ENCODE assay signal across 23 cellular contexts in genomic region chr12:6390084-6390799, GRCh38. TPM values are rescaled to one million over a fixed set of nuclear protein-coding genes. Genes with fewer than 3 reads are reported as not detected.
A peak's percentile ranks its signal among the peaks of the same experiment; 100 is the strongest.
DNase-seq lines count a peak whose midpoint lies in the region; ATAC-seq and TF ChIP-seq lines count a peak whose summit lies in the region.
"Had no signal": no experiment of that assay in that cellular context is flagged by ENCODE, and none has a peak within 500 bp of the region (broad histone marks: within the 10 kb centered on the region; RNA-seq: fewer than 3 reads in every experiment).

No MANE protein-coding gene starts in this region.

- no peaks in the 10 kb centered on the region for H4K20me1 ChIP-seq in Karpas-422 (ENCODE audit: insufficient read depth, low read depth, low read length)

- H3K9me3 ChIP-seq in mucosa of rectum (ENCODE audit: control insufficient read depth in 2 of 2, low read length in 2 of 2) (no peaks in the 10 kb centered on the region), Karpas-422 (ENCODE audit: low read length) (no peaks in the 10 kb centered on the region)
- H3K9me3 ChIP-seq: body of pancreas had no signal

- H3K9ac ChIP-seq in mucosa of rectum (ENCODE audit: low read depth in 1 of 2, low read length in 2 of 2): peak overlapping the region in 1 of 2 donors; percentile 66
- H3K9ac ChIP-seq in Karpas-422 (ENCODE audit: low read length): no peak overlapping the region

- H3K4me1 ChIP-seq in mucosa of rectum (ENCODE audit: control insufficient read depth in 2 of 2, insufficient read depth in 2 of 2, low read length in 2 of 2) (peaks cover 39 to 51% of the 10 kb centered on the region in 2 donors), Karpas-422 (ENCODE audit: low read length) (no peaks in the 10 kb centered on the region)

- H3K27ac ChIP-seq in mucosa of rectum (ENCODE audit: low read depth in 2 of 2, low read length in 2 of 2): peak overlapping the region; percentile 93 to 95
- H3K27ac ChIP-seq in Karpas-422 (ENCODE audit: low read length): no peak overlapping the region
- H3K27ac ChIP-seq: foreskin keratinocyte had no signal

- DNase-seq in AG08396 (ENCODE audit: low spot score) (peak; percentile 12), Karpas-422 (no peak)
- no peak for DNase-seq in activated CD4-positive, alpha-beta T cell treated with anti-CD3 and anti-CD28 coated beads for 1 hour
- DNase-seq: ACHN; activated CD4-positive, alpha-beta T cell treated with anti-CD3 and anti-CD28 coated beads for 4 hours; body of pancreas; CD4-positive, CD25-positive, alpha-beta regulatory T cell; foreskin keratinocyte; GOT3; hippocampal formation; mammary epithelial cell; naive thymus-derived CD4-positive, alpha-beta T cell; NCI-H526 treated with DMSO at 0.1 percent for 48 hours; small intestine; stimulated activated CD4-positive, alpha-beta T cell treated with anti-CD3 and anti-CD28 coated beads, Interleukin-4, amount 100 ng/mL, for 1 hour; substantia nigra; SW 1271 had no signal

- no peak overlapping the region for H3K4me2 ChIP-seq in Karpas-422 (ENCODE audit: low read depth, low read length, poor library complexity, severe bottlenecking)

- no peaks in the 10 kb centered on the region for H3K27me3 ChIP-seq in mucosa of rectum (ENCODE audit: control insufficient read depth in 2 of 2, insufficient read depth in 2 of 2, low read length in 2 of 2)
- H3K27me3 ChIP-seq in Karpas-422 (ENCODE audit: low read length): no peaks in the 10 kb centered on the region
- H3K27me3 ChIP-seq: body of pancreas, foreskin keratinocyte had no signal

- H2AFZ ChIP-seq in Karpas-422 (ENCODE audit: low read length): no peak overlapping the region

- H3K4me3 ChIP-seq in mucosa of rectum (ENCODE audit: low read length in 2 of 2): no peak overlapping the region
- H3K4me3 ChIP-seq in Karpas-422 (ENCODE audit: low read length): no peak overlapping the region
- H3K4me3 ChIP-seq: body of pancreas had no signal

- H3K79me2 ChIP-seq in Karpas-422 (ENCODE audit: low read length): no peaks in the 10 kb centered on the region

- H3K9me2 ChIP-seq in Karpas-422 (replicated peaks; ENCODE audit: insufficient read depth, low read length): no peaks in the 10 kb centered on the region

- H3K36me3 ChIP-seq in mucosa of rectum (ENCODE audit: control insufficient read depth in 2 of 2, insufficient read depth in 2 of 2, low read length in 2 of 2) (peaks cover 28 to 30% of the 10 kb centered on the region in 2 donors), Karpas-422 (ENCODE audit: insufficient read depth, low read length) (no peaks in the 10 kb centered on the region)

- ATAC-seq in GM19324 (IDR thresholded peaks at IDR 0.05; ENCODE audit: low FRiP score, unreplicated experiment): no peak
- ATAC-seq: body of pancreas; foreskin keratinocyte; naive thymus-derived CD4-positive, alpha-beta T cell; Right ventricle myocardium inferior had no signal

TF ChIP-seq in PFSK-1, 5 proteins besides CTCF, POLR2A, EP300 and RAD21:
- TF ChIP-seq TAF1 (IDR thresholded peaks at IDR 0.05; ENCODE audit: borderline replicate concordance, insufficient read depth, low read length) (no peak), POLR2AphosphoS5 (IDR thresholded peaks at IDR 0.05; ENCODE audit: low read depth, low read length) (peak; percentile 33; the same call in 1 of the 2 replicates)
TF ChIP-seq in PFSK-1: peak in this region for 1.

RNA-seq across cellular contexts. Expression of gene LTBR, which starts 6.3 kb away (rescaled TPM):
- polyA plus RNA-seq in PFSK-1 (2012; ENCODE audit: insufficient read length, low read depth): 233 TPM
- total RNA-seq in Karpas-422 (2014; rRNA removed; shearing (Covaris generic); ENCODE audit: low replicate concordance): not detected in 2 replicates
- total RNA-seq: CD4-positive, CD25-positive, alpha-beta regulatory T cell had no signal
- polyA plus RNA-seq: naive thymus-derived CD4-positive, alpha-beta T cell had no signal

RNA-seq across cellular contexts. Expression of gene SCNN1A, which starts 14.9 kb away (rescaled TPM):
- 1.4 TPM for polyA plus RNA-seq in PFSK-1 (2012; ENCODE audit: insufficient read length, low read depth)
- not detected in 2 replicates for total RNA-seq in Karpas-422 (2014; rRNA removed; shearing (Covaris generic); ENCODE audit: low replicate concordance)
- total RNA-seq: activated T-helper 2 cell treated with anti-CD3 and anti-CD28 coated beads, Interferon-gamma antibody, Interleukin-2, Interleukin-4, amounts not matched to agents 10 μg/mL and 5 μg/mL and 100 μg/mL, durations not matched to agents 14 hours and 24 hours and 36 hours had no signal

RNA-seq across cellular contexts. Expression of gene TNFRSF1A, which starts 48.4 kb away (rescaled TPM):
- polyA plus RNA-seq in PFSK-1 (2012; ENCODE audit: insufficient read length, low read depth): 132 TPM
- total RNA-seq in Karpas-422 (2014; rRNA removed; shearing (Covaris generic); ENCODE audit: low replicate concordance): 0.72 TPM in 1 of 2 replicates, not detected in the other

RNA-seq across cellular contexts. Expression of gene CD27, which starts 54.5 kb away (rescaled TPM):
- polyA plus RNA-seq in PFSK-1 (2012; ENCODE audit: insufficient read length, low read depth): not detected
- total RNA-seq in Karpas-422 (2014; rRNA removed; shearing (Covaris generic); ENCODE audit: low replicate concordance): 155 and 203 TPM in 2 replicates
- total RNA-seq: body of pancreas, foreskin keratinocyte, mammary epithelial cell, Right ventricle myocardium inferior had no signal
- polyA plus RNA-seq: foreskin keratinocyte, keratinocyte, mammary epithelial cell had no signal
